In the genomic region with DNA sequence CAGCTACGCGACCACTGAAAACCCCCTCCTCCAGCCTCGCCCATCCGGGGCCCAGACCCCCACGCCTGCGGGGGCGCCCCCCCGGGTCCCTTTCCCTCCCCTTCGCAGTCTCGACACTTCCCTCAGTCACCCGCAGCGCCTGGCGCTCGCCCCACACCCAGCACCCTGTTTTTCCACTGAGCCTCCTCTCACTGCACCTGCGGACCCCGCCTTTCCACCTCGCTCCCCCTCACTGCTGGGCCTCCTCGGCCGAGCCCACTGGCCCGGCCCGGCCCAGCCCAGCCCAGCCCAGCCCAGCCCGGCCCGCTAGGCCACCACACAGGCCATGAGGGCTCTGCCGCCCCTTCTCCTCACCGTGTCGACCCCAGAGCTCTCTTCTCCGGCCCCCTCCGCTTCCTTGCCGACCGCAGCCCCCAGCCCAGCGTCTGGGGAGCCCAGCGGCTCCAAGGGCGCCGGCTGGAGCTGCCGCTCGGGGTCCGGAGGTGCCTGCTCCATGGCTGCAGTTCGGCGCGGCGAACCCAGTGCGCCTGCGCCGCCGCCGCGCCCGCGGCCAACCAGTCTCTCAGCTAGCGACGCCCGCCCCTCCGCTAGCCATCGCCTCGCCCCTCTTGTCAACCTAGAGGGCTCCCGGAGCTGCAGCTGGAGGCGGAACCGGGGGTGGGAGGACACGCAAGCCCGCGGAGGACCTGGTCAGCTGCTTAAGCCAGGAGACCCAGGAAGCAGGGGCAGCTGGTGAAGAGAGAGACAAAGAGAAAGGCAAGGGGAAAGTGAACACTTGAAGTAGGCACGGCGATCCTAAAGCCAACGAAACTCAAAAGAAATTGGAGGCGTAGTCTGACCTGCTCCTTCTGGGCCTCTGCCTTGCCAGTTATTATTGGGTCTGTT, we compare ENCODE assay signal across 1 cellular context.
TF ChIP-seq lines count a peak whose summit lies in the region.

A gene (minus strand): TSS at position 525 of the 885 bp plus-strand sequence. CDS start 30 bp downstream, at position 495.

TF ChIP-seq in GM12878, 131 proteins besides CTCF, POLR2A, EP300 and RAD21 (continued from another document):
- TF ChIP-seq, protein P1, sequence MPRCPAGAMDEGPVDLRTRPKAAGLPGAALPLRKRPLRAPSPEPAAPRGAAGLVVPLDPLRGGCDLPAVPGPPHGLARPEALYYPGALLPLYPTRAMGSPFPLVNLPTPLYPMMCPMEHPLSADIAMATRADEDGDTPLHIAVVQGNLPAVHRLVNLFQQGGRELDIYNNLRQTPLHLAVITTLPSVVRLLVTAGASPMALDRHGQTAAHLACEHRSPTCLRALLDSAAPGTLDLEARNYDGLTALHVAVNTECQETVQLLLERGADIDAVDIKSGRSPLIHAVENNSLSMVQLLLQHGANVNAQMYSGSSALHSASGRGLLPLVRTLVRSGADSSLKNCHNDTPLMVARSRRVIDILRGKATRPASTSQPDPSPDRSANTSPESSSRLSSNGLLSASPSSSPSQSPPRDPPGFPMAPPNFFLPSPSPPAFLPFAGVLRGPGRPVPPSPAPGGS (IDR thresholded peaks at IDR 0.05; ENCODE audit: borderline replicate concordance, insufficient read depth, low read depth, low read length, poor library complexity, severe bottlenecking) = no peak
- TF ChIP-seq EZH2 (IDR thresholded peaks at IDR 0.05; ENCODE audit: borderline replicate concordance, control insufficient read depth, low read depth, low read length) (no peak), BHLHE40 (IDR thresholded peaks at IDR 0.05; ENCODE audit: borderline replicate concordance in 1 of 2, low read depth in 2 of 2, low read length in 1 of 2) (peak in 1 of 2 experiments; percentile 59; a peak in 2 of 4 replicates), JUNB (IDR thresholded peaks at IDR 0.05) (no peak), CHD2 (IDR thresholded peaks at IDR 0.05; ENCODE audit: borderline replicate concordance, low read depth, low read length) (no peak), SRF (IDR thresholded peaks at IDR 0.05; ENCODE audit: low read depth in 2 of 2, low read length in 2 of 2) (no peak), BMI1 (IDR thresholded peaks at IDR 0.05; ENCODE audit: borderline replicate concordance) (no peak), ZNF274 (IDR thresholded peaks at IDR 0.05; ENCODE audit: insufficient read depth, insufficient read length) (no peak), HCFC1 (IDR thresholded peaks at IDR 0.05; ENCODE audit: low read length) (no peak), GABPA (IDR thresholded peaks at IDR 0.05; ENCODE audit: low read depth) (no peak), LARP7 (IDR thresholded peaks at IDR 0.05) (no peak; the same call in 1 of the 2 replicates), KAT2A (conservative IDR thresholded peaks at IDR 0.05; ENCODE audit: control insufficient read depth, low read depth, low read length) (no peak), NFXL1 (IDR thresholded peaks at IDR 0.05; ENCODE audit: borderline replicate concordance) (no peak), SMAD1 (IDR thresholded peaks at IDR 0.05; ENCODE audit: low read depth, partially characterized antibody) (no peak)
- TF ChIP-seq, protein P2, sequence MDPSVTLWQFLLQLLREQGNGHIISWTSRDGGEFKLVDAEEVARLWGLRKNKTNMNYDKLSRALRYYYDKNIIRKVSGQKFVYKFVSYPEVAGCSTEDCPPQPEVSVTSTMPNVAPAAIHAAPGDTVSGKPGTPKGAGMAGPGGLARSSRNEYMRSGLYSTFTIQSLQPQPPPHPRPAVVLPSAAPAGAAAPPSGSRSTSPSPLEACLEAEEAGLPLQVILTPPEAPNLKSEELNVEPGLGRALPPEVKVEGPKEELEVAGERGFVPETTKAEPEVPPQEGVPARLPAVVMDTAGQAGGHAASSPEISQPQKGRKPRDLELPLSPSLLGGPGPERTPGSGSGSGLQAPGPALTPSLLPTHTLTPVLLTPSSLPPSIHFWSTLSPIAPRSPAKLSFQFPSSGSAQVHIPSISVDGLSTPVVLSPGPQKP (IDR thresholded peaks at IDR 0.05; ENCODE audit: low read depth, low read length) = no peak
- TF ChIP-seq, protein P3, sequence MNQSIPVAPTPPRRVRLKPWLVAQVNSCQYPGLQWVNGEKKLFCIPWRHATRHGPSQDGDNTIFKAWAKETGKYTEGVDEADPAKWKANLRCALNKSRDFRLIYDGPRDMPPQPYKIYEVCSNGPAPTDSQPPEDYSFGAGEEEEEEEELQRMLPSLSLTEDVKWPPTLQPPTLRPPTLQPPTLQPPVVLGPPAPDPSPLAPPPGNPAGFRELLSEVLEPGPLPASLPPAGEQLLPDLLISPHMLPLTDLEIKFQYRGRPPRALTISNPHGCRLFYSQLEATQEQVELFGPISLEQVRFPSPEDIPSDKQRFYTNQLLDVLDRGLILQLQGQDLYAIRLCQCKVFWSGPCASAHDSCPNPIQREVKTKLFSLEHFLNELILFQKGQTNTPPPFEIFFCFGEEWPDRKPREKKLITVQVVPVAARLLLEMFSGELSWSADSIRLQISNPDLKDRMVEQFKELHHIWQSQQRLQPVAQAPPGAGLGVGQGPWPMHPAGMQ (IDR thresholded peaks at IDR 0.05; ENCODE audit: borderline replicate concordance) = no peak
- TF ChIP-seq, protein P4, sequence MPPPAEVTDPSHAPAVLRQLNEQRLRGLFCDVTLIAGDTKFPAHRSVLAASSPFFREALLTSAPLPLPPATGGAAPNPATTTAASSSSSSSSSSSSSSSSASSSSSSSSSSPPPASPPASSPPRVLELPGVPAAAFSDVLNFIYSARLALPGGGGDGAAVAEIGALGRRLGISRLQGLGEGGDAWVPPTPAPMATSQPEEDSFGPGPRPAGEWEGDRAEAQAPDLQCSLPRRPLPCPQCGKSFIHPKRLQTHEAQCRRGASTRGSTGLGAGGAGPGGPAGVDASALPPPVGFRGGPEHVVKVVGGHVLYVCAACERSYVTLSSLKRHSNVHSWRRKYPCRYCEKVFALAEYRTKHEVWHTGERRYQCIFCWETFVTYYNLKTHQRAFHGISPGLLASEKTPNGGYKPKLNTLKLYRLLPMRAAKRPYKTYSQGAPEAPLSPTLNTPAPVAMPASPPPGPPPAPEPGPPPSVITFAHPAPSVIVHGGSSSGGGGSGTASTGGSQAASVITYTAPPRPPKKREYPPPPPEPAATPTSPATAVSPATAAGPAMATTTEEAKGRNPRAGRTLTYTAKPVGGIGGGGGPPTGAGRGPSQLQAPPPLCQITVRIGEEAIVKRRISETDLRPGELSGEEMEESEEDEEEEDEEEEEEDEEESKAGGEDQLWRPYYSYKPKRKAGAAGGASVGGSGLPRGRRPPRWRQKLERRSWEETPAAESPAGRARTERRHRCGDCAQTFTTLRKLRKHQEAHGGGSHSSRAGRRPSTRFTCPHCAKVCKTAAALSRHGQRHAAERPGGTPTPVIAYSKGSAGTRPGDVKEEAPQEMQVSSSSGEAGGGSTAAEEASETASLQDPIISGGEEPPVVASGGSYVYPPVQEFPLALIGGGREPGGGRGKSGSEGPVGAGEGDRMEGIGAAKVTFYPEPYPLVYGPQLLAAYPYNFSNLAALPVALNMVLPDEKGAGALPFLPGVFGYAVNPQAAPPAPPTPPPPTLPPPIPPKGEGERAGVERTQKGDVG (CRISPR knock-in tag; IDR thresholded peaks at IDR 0.05) = no peak
